ENCODE assay signal across 12 cellular contexts in the genomic region with DNA sequence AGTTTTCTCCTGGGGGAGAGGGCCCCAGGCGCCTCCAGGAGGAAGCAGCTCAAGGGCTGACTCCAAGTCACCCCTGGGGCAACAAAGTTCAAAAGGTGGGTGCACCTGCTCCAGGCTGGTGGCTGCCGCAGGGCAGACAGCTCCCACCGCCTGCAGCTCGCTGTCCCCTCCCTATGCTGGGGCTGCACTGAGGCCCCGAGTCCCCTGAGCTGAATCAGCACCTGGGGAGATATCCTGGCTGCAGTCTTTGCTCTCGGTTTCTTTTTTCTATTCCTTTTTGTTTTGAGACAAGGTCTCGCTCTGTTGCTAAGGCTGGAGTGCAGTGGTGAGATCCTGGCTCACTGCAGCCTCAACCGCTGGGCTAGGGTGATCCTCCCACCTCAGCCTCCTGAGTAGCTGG.
DNase-seq lines count a peak whose midpoint lies in the region; ATAC-seq lines count a peak whose summit lies in the region.
"Had no signal": no experiment of that assay in that cellular context is flagged by ENCODE, and none has a peak within 500 bp of the region (broad histone marks: within the 10 kb centered on the region; RNA-seq: fewer than 3 reads in every experiment).

No MANE protein-coding gene starts in this region.

- peaks cover 0 to 20% (median 0%) of the 10 kb centered on the region in 11 experiments; a peak in 5 of 22 replicates for H3K27me3 ChIP-seq in BLaER1 treated with 17β-estradiol and CSF1 and Interleukin-3, amounts not matched to agents 10 nM and 100 nM
- H3K27me3 ChIP-seq: SJSA1 had no signal

- H3K4me1 ChIP-seq in BLaER1 treated with 17β-estradiol and CSF1 and Interleukin-3, amounts not matched to agents 10 nM and 100 nM: peaks cover 24 to 66% (median 52%) of the 10 kb centered on the region in 10 experiments
- H3K4me1 ChIP-seq: heart left ventricle, SJSA1 had no signal

- no peak overlapping the region for H3K9ac ChIP-seq in BLaER1 treated with 17β-estradiol and CSF1 and Interleukin-3, amounts not matched to agents 10 nM and 100 nM

- H3K4me2 ChIP-seq in BLaER1 treated with 17β-estradiol and CSF1 and Interleukin-3, amounts not matched to agents 10 nM and 100 nM: peak overlapping the region; percentile 62 to 87 (median 74)

- no peak overlapping the region for H3K4me3 ChIP-seq in BLaER1 treated with 17β-estradiol and CSF1 and Interleukin-3, amounts not matched to agents 10 nM and 100 nM
- H3K4me3 ChIP-seq: heart left ventricle, SJSA1 had no signal

- H3K27ac ChIP-seq in BLaER1 treated with 17β-estradiol and CSF1 and Interleukin-3, amounts not matched to agents 10 nM and 100 nM: no peak overlapping the region
- H3K27ac ChIP-seq in KOPT-K1 (ENCODE audit: low read depth, low read length, poor library complexity, severe bottlenecking): peak overlapping the region; percentile 23
- H3K27ac ChIP-seq: heart left ventricle, SJSA1 had no signal

- DNase-seq in COLO668 (lab: John Stamatoyannopoulos, UW; ENCODE audit: unreplicated experiment) (no peak), KBM-7 (no peak), HT-29 (ENCODE audit: low spot score) (no peak)
- DNase-seq in stimulated activated CD4-positive, alpha-beta T cell treated with anti-CD3 and anti-CD28 coated beads, Interleukin-2, amount 100 ng/mL, for 48 hours: no peak
- DNase-seq: activated CD4-positive, alpha-beta T cell treated with anti-CD3 and anti-CD28 coated beads for 48 hours; effector CD8-positive, alpha-beta T cell; heart left ventricle had no signal

- ATAC-seq in GM19328 (IDR thresholded peaks at IDR 0.05; ENCODE audit: unreplicated experiment) (peak; percentile 81), HG02885 (IDR thresholded peaks at IDR 0.05; ENCODE audit: poor library complexity, unreplicated experiment) (peak; percentile 92)
- ATAC-seq: heart left ventricle had no signal

- no peaks in the 10 kb centered on the region for H3K36me3 ChIP-seq in BLaER1 treated with 17β-estradiol and CSF1 and Interleukin-3, amounts not matched to agents 10 nM and 100 nM
- H3K36me3 ChIP-seq in KOPT-K1 (ENCODE audit: insufficient read depth, low read length): no peaks in the 10 kb centered on the region
- H3K36me3 ChIP-seq: heart left ventricle, SJSA1 had no signal

- H3K9me3 ChIP-seq in BLaER1 treated with 17β-estradiol and CSF1 and Interleukin-3, amounts not matched to agents 10 nM and 100 nM (replicated peaks in 1 of 11): no peaks in the 10 kb centered on the region
- no peaks in the 10 kb centered on the region for H3K9me3 ChIP-seq in KOPT-K1 (ENCODE audit: insufficient read depth, low read length, poor library complexity, severe bottlenecking)
- H3K9me3 ChIP-seq: heart left ventricle, SJSA1 had no signal

- in situ Hi-C loops in KBM-7 (cut with MboI; ENCODE audit: low pct_unique_long_range_greater_than_20kb, low sequenced_read_pairs): no loop called here

- peaks cover 0 to 10% (median 0%) of the 10 kb centered on the region in 11 experiments; a peak in 1 of 22 replicates for H4K20me1 ChIP-seq in BLaER1 treated with 17β-estradiol and CSF1 and Interleukin-3, amounts not matched to agents 10 nM and 100 nM
